In genomic region chr2:230658877-230659652, GRCh38 we compare ENCODE assay signal across 10 cellular contexts. TPM values are rescaled to one million over a fixed set of nuclear protein-coding genes. Genes with fewer than 3 reads are reported as not detected.
A peak's percentile ranks its signal among the peaks of the same experiment; 100 is the strongest.
DNase-seq lines count a peak whose midpoint lies in the region; ATAC-seq and TF ChIP-seq lines count a peak whose summit lies in the region.
"Had no signal": no experiment of that assay in that cellular context is flagged by ENCODE, and none has a peak within 500 bp of the region (broad histone marks: within the 10 kb centered on the region; RNA-seq: fewer than 3 reads in every experiment).

No MANE protein-coding gene starts in this region.

- H2AFZ ChIP-seq in neural progenitor cell (replicated peaks), result no peak overlapping the region

- no peak overlapping the region for H3K4me2 ChIP-seq in neural progenitor cell
- H3K4me2 ChIP-seq: KMS-11 had no signal

- H3K9me3 ChIP-seq in neural progenitor cell (ENCODE audit: low read depth) (no peaks in the 10 kb centered on the region), WERI-Rb-1 (ENCODE audit: severe bottlenecking) (no peaks in the 10 kb centered on the region)
- H3K9me3 ChIP-seq: thoracic aorta had no signal

- TF ChIP-seq CTCF in neural progenitor cell (IDR thresholded peaks at IDR 0.05) (no peak), RWPE1 (conservative IDR thresholded peaks at IDR 0.05; ENCODE audit: low read depth) (no peak), WERI-Rb-1 (IDR thresholded peaks at IDR 0.05; ENCODE audit: low read depth, low read length) (no peak)

- H3K27ac ChIP-seq in neural progenitor cell (no peak overlapping the region), RWPE1 (no peak overlapping the region), WERI-Rb-1 (no peak overlapping the region)
- H3K27ac ChIP-seq: KMS-11 had no signal

- peak overlapping the region; percentile 92 for H3K27ac Mint-ChIP-seq in neural progenitor cell

- H3K36me3 ChIP-seq in neural progenitor cell (no peaks in the 10 kb centered on the region), WERI-Rb-1 (no peaks in the 10 kb centered on the region)
- H3K36me3 ChIP-seq: thoracic aorta had no signal

- no peaks in the 10 kb centered on the region for H3K9me3 Mint-ChIP-seq in neural progenitor cell

- no peaks in the 10 kb centered on the region for H3F3A ChIP-seq in neural progenitor cell (ENCODE audit: low read depth)

- H4K20me1 ChIP-seq in neural progenitor cell (ENCODE audit: low read depth), result no peaks in the 10 kb centered on the region

- H3K4me1 ChIP-seq in neural progenitor cell, result no peaks in the 10 kb centered on the region

- peaks cover 34% of the 10 kb centered on the region for H3K4me1 Mint-ChIP-seq in neural progenitor cell

- ATAC-seq in GM18861 (IDR thresholded peaks at IDR 0.05; ENCODE audit: unreplicated experiment) (peak; percentile 52), HG02981 (IDR thresholded peaks at IDR 0.05; ENCODE audit: unreplicated experiment) (peak; percentile 41)

- H3K27me3 ChIP-seq in neural progenitor cell (no peaks in the 10 kb centered on the region), WERI-Rb-1 (ENCODE audit: insufficient read depth, low read depth, severe bottlenecking) (no peaks in the 10 kb centered on the region)

- H3K9ac ChIP-seq in neural progenitor cell, result no peak overlapping the region
- H3K9ac ChIP-seq: KMS-11 had no signal

- no peaks in the 10 kb centered on the region for H3K36me3 Mint-ChIP-seq in neural progenitor cell

- no peaks in the 10 kb centered on the region for H3K79me2 ChIP-seq in neural progenitor cell (ENCODE audit: low read depth)

- DNase-seq in activated CD4-positive, alpha-beta T cell treated with anti-CD3 and anti-CD28 coated beads for 48 hours, result peak; percentile 85
- DNase-seq in neural progenitor cell (ENCODE audit: low spot score), result no peak
- no peak for DNase-seq in SK-N-DZ (ENCODE audit: low spot score)
- DNase-seq in RWPE1 (ENCODE audit: low spot score), result no peak
- no peak for DNase-seq in HK-2 (ENCODE audit: unreplicated experiment)
- DNase-seq in WERI-Rb-1, result no peak

- H3K4me3 ChIP-seq in neural progenitor cell, result no peak overlapping the region
- H3K4me3 ChIP-seq in WERI-Rb-1 (ENCODE audit: low read depth, low read length), result no peak overlapping the region
- H3K4me3 ChIP-seq: thoracic aorta had no signal

- CTCF ChIA-PET in RWPE1 (lab: Yijun Ruan, JAX), result no interaction called here

- no peak overlapping the region for H3K4me3 Mint-ChIP-seq in neural progenitor cell

- peaks cover 18% of the 10 kb centered on the region for H3K27me3 Mint-ChIP-seq in neural progenitor cell (ENCODE audit: insufficient read depth, low read depth)

- POLR2A ChIA-PET in RWPE1 (lab: Yijun Ruan, JAX; ENCODE audit: low non-redundant PET), result interaction anchor here (0.7 kb wide), 1 partner anchor 169 kb away, joined by 3 read pairs; no protein-coding TSS in a partner anchor

RNA-seq across cellular contexts. Expression of gene CAB39, which starts 53.6 kb away (rescaled TPM):
- total RNA-seq in neural progenitor cell (ENCODE audit: low replicate concordance), result 41.7 and 59.0 TPM in 2 replicates
- polyA plus RNA-seq in SK-N-DZ (2014; cell fraction: cytosol; rRNA removed), result 29.9 and 31.6 TPM in 2 replicates
- polyA plus RNA-seq in SK-N-DZ (2014; cell fraction: nucleus; rRNA removed), result 17.7 and 18.2 TPM in 2 replicates
